8 cellular contexts compared by ENCODE assay signal in the genomic region with DNA sequence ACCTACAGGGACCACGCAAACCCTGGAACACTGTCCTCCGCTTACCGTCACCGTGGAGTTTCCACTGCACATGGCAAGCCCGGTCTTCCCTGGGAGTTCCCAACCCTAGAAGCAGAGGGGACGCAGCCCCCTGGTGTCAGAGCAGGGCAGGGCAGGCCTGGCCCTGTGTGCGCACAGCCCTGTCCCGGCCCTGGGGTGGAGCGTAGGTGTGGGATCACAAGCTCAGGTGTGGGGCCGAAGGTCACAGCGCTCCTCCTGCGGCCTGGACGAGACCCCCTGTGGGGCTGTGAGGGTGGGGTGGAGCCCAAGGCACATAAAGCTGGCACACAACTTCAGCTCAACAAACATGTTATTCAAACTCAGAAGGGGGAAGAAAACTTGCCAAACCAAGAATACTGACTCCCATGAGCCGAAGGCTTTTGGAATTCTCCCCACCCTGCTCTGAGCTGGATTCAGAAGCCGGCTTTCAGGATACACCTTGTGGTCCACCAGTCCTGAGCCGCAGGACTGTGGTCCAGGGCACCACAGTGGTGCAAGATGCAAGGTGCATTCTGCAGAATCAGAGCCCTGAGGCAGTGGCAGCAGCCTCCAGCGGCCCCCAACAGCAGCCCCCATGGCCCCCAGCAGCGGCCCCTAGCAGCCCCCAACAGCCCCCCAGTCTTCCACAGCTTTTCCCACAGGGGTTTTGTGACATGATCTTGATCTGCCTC. TPM values are rescaled to one million over a fixed set of nuclear protein-coding genes. Genes with fewer than 3 reads are reported as not detected.
DNase-seq lines count a peak whose midpoint lies in the region; ATAC-seq and TF ChIP-seq lines count a peak whose summit lies in the region.

No MANE protein-coding gene starts in this region.

- H3K4me3 ChIP-seq in mucosa of descending colon, result no peak overlapping the region

- no peak overlapping the region for H3K27ac ChIP-seq in VCaP

- no peaks in the 10 kb centered on the region for H3K36me3 ChIP-seq in mucosa of descending colon (ENCODE audit: low read depth)

- in situ Hi-C loops in KBM-7 (cut with MboI; ENCODE audit: low pct_unique_long_range_greater_than_20kb, low sequenced_read_pairs), result no loop called here

- H3K4me1 ChIP-seq in mucosa of descending colon (ENCODE audit: low read depth), result peaks cover 22% of the 10 kb centered on the region

- DNase-seq in DMS 273 treated with DMSO at 0.1 percent for 48 hours (lab: John Stamatoyannopoulos, UW), result peak; percentile 14
- peak; percentile 89 for DNase-seq in GM20000 (ENCODE audit: low spot score)
- peak; percentile 45 for DNase-seq in KBM-7
- peak; percentile 38 to 69 for DNase-seq in dermis microvascular lymphatic vessel endothelial cell (ENCODE audit: low read depth in 2 of 2)
- DNase-seq in mucosa of descending colon, result peak in 2 of 3 donors; percentile 79 to 83
- no peak for DNase-seq in amniotic stem cell (lab: John Stamatoyannopoulos, UW)
- no peak for DNase-seq in effector CD4-positive, alpha-beta T cell

- no peaks in the 10 kb centered on the region for H3K9me3 ChIP-seq in mucosa of descending colon

- TF ChIP-seq CTCF in GM20000 (IDR thresholded peaks at IDR 0.05; ENCODE audit: extremely low read depth, missing control alignments) (peak; percentile 92), VCaP (conservative IDR thresholded peaks at IDR 0.05) (peak; percentile 77), mucosa of descending colon (IDR thresholded peaks at IDR 0.05) (peak; percentile 57)

- intact Hi-C loops in mucosa of descending colon (cut with DNase I, micrococcal nuclease), result no loop called here

- ATAC-seq in mucosa of descending colon, result peak; percentile 87

RNA-seq across cellular contexts. Expression of a gene that starts 11.8 kb away (rescaled TPM):
- total RNA-seq in dermis microvascular lymphatic vessel endothelial cell, result 28.6 and 42.9 TPM in 2 replicates
- total RNA-seq in mucosa of descending colon, result 10 to 100 TPM; 67.0 to 89.1 (median 76.8) TPM

Comparison
In these comparisons a context has a peak if more than half of its experiments do, and no peak if none do; other contexts are left out.
1. DNase-seq: peak in DMS 273 treated with DMSO at 0.1 percent for 48 hours (single experiment), GM20000 (single experiment), KBM-7 (single experiment), dermis microvascular lymphatic vessel endothelial cell (2 of 2) and mucosa of descending colon (2 of 3); none in amniotic stem cell (single experiment) and effector CD4-positive, alpha-beta T cell (single experiment).
2. Peak in every context shown above with its lines, with median percentiles within 50 percentile points of each other: CTCF ChIP-seq.